Comparison of ENCODE assay signal across 1 cellular context in the genomic region with DNA sequence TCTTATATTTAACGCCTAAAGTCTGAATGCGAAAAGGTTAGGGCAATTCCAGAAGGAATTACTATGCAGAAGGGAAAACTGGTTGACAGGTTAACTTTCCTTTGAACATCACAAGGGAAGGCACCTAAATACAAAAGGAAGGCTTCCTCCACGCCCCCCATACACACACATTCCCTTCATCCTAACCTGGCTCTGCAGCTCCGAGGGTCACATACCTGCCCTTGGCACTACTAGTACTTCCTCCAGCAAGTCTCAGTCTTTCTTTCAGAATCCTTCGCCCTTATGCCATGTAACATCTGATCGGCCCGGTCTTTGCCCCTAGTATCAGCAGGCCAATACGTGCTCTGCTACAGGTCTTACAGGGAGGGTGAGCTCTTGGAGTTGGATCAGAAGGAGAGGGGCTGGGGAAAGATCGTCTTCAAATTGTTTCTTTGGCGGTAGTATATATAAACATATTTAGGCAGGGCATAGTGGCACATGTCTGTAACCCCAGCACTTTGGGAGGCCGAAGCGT.
TF ChIP-seq lines count a peak whose summit lies in the region.

No MANE protein-coding gene starts in this region.

TF ChIP-seq in H1, 55 proteins besides CTCF, POLR2A, EP300 and RAD21:
- TF ChIP-seq ASH2L (IDR thresholded peaks at IDR 0.05; ENCODE audit: low read length): no peak
- TF ChIP-seq PHF8 (conservative IDR thresholded peaks at IDR 0.05; ENCODE audit: low read depth, low read length): no peak
- no peak for TF ChIP-seq RFX5 (IDR thresholded peaks at IDR 0.05; ENCODE audit: borderline replicate concordance, low read depth, low read length)
- TF ChIP-seq GABPA (IDR thresholded peaks at IDR 0.05; ENCODE audit: borderline replicate concordance, insufficient read depth, low read length): no peak
- no peak for TF ChIP-seq HDAC6 (IDR thresholded peaks at IDR 0.05; ENCODE audit: low read depth, low read length)
- TF ChIP-seq CEBPB (IDR thresholded peaks at IDR 0.05; ENCODE audit: low read depth, low read length): no peak
- TF ChIP-seq, protein P1, sequence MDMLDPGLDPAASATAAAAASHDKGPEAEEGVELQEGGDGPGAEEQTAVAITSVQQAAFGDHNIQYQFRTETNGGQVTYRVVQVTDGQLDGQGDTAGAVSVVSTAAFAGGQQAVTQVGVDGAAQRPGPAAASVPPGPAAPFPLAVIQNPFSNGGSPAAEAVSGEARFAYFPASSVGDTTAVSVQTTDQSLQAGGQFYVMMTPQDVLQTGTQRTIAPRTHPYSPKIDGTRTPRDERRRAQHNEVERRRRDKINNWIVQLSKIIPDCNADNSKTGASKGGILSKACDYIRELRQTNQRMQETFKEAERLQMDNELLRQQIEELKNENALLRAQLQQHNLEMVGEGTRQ (IDR thresholded peaks at IDR 0.05; ENCODE audit: low read length): no peak
- no peak for TF ChIP-seq TCF12 (IDR thresholded peaks at IDR 0.05; ENCODE audit: low read depth, low read length)
- TF ChIP-seq ZNF274 (IDR thresholded peaks at IDR 0.05; ENCODE audit: borderline replicate concordance, extremely low read depth, low read length): no peak
- no peak for TF ChIP-seq POLR2AphosphoS5 (IDR thresholded peaks at IDR 0.05; ENCODE audit: low read depth, low read length)
- no peak for TF ChIP-seq TAF7 (optimal IDR thresholded peaks at IDR 0.05; ENCODE audit: borderline replicate concordance, low read depth, low read length)
- no peak for TF ChIP-seq NANOG (IDR thresholded peaks at IDR 0.05; ENCODE audit: insufficient read depth, low read depth, low read length, poor library complexity, severe bottlenecking)
- TF ChIP-seq CHD1 (IDR thresholded peaks at IDR 0.05; ENCODE audit: low read depth, low read length): no peak
- no peak for TF ChIP-seq TAF1 (IDR thresholded peaks at IDR 0.05; ENCODE audit: low read depth, low read length)
- no peak for TF ChIP-seq RXRA (IDR thresholded peaks at IDR 0.05; ENCODE audit: insufficient read depth, low read depth, low read length)
- TF ChIP-seq SRF (IDR thresholded peaks at IDR 0.05; ENCODE audit: low read depth, low read length): no peak
- no peak for TF ChIP-seq KDM5A (IDR thresholded peaks at IDR 0.05; ENCODE audit: low read length)
TF ChIP-seq in H1: peak in this region for 0.
